In genomic region chr1:3310718-3311400, GRCh38 we compare ENCODE assay signal across 20 cellular contexts.
A peak's percentile ranks its signal among the peaks of the same experiment; 100 is the strongest.
DNase-seq lines count a peak whose midpoint lies in the region; ATAC-seq and TF ChIP-seq lines count a peak whose summit lies in the region.
"Had no signal": no experiment of that assay in that cellular context is flagged by ENCODE, and none has a peak within 500 bp of the region (broad histone marks: within the 10 kb centered on the region; RNA-seq: fewer than 3 reads in every experiment).

No MANE protein-coding gene starts in this region.

- peak overlapping the region; percentile 70 for H3K27ac ChIP-seq in cardiac muscle cell
- H3K27ac ChIP-seq in neuronal stem cell (replicated peaks; ENCODE audit: low read length), result no peak overlapping the region
- H3K27ac ChIP-seq in tibial nerve, result no peak overlapping the region

- no peak for TF ChIP-seq POLR2A in tibial nerve (IDR thresholded peaks at IDR 0.05)

- intact Hi-C loops in Right ventricle myocardium superior (cut with DNase I), result no loop called here

- H3K4me1 Mint-ChIP-seq in chondrocyte (ENCODE audit: low read depth), result peaks cover 74% of the 10 kb centered on the region

- peak overlapping the region; percentile 13 for H2AK5ac ChIP-seq in neuronal stem cell (ENCODE audit: low read depth, low read length)

- peak overlapping the region; percentile 36 for H2BK12ac ChIP-seq in neuronal stem cell (ENCODE audit: low read length)

- H3K4me3 Mint-ChIP-seq in chondrocyte (ENCODE audit: unreplicated experiment), result no peak overlapping the region

- peak overlapping the region; percentile 63 for H3K18ac ChIP-seq in neuronal stem cell (ENCODE audit: low read length)

- DNase-seq in cardiac muscle cell (ENCODE audit: low read depth in 1 of 2, low spot score in 1 of 2), result peak in 1 of 2 donors; percentile 59
- no peak for DNase-seq in Right ventricle myocardium superior
- no peak for DNase-seq in chondrocyte (ENCODE audit: low spot score)
- no peak for DNase-seq in neuronal stem cell (ENCODE audit: low spot score)
- DNase-seq in midbrain (lab: John Stamatoyannopoulos, UW), result no peak
- DNase-seq in SHP77 treated with DMSO at 0.1 percent for 48 hours (lab: John Stamatoyannopoulos, UW), result no peak
- no peak for DNase-seq in tibial nerve (ENCODE audit: low spot score in 2 of 2)
- DNase-seq in NCI-H524 (lab: John Stamatoyannopoulos, UW), result no peak
- DNase-seq: 8988T, COR-L47, DMS 273 treated with DMSO at 0.1 percent for 48 hours, DND-41, HCEC 1CT, KG1, NCI-H1694 treated with DMSO at 0.1 percent for 48 hours, NCI-H2107, NCI-H510A, NCI-H82, OCI-M1, SHP77 had no signal

- H4K8ac ChIP-seq in neuronal stem cell (ENCODE audit: low read depth, low read length), result no peak overlapping the region

- H3K9me3 Mint-ChIP-seq in chondrocyte (ENCODE audit: low read depth), result no peaks in the 10 kb centered on the region

- H3K4me3 ChIP-seq in cardiac muscle cell (no peak overlapping the region), neuronal stem cell (ENCODE audit: low read length in 2 of 2) (peak overlapping the region in 1 of 2 donors; percentile 73), tibial nerve (no peak overlapping the region)

- peak overlapping the region; percentile 55 for H3K27ac Mint-ChIP-seq in chondrocyte (ENCODE audit: unreplicated experiment)

- H3K9me3 ChIP-seq in cardiac muscle cell (ENCODE audit: low read depth) (no peaks in the 10 kb centered on the region), neuronal stem cell (replicated peaks in 1 of 2; ENCODE audit: control insufficient read depth in 2 of 2, insufficient read depth in 1 of 2, low read depth in 1 of 2, low read length in 2 of 2) (peaks cover 0 to 2% of the 10 kb centered on the region in 2 donors), tibial nerve (no peaks in the 10 kb centered on the region)

- peak overlapping the region; percentile 28 for H3K14ac ChIP-seq in neuronal stem cell (ENCODE audit: low read length)

- peak overlapping the region; percentile 85 for H4K91ac ChIP-seq in neuronal stem cell (ENCODE audit: low read depth, low read length, poor library complexity)

- no peak overlapping the region for H3K4ac ChIP-seq in neuronal stem cell (ENCODE audit: low read length)

- peak overlapping the region; percentile 89 for H3K23ac ChIP-seq in neuronal stem cell (ENCODE audit: low read depth, low read length, poor library complexity)

- H2AFZ ChIP-seq in neuronal stem cell (ENCODE audit: low read length), result no peak overlapping the region

- peaks cover 1% of the 10 kb centered on the region for H3K36me3 Mint-ChIP-seq in chondrocyte (ENCODE audit: low read depth)

- H2BK15ac ChIP-seq in neuronal stem cell (ENCODE audit: low read length), result no peak overlapping the region

- ATAC-seq in Right ventricle myocardium superior (ENCODE audit: poor library complexity), result no peak

- TF ChIP-seq CTCF in cardiac muscle cell (IDR thresholded peaks at IDR 0.05; ENCODE audit: low read depth, low read length), result no peak
- TF ChIP-seq CTCF in chondrocyte (IDR thresholded peaks at IDR 0.05), result no peak
- TF ChIP-seq CTCF in tibial nerve (IDR thresholded peaks at IDR 0.05), result no peak

- H3K4me1 ChIP-seq in cardiac muscle cell (ENCODE audit: low read depth), result peaks cover 45% of the 10 kb centered on the region
- peaks cover 0 to 35% of the 10 kb centered on the region in 2 donors for H3K4me1 ChIP-seq in neuronal stem cell (ENCODE audit: control insufficient read depth in 2 of 2, insufficient read depth in 1 of 2, low read depth in 1 of 2, low read length in 2 of 2)
- H3K4me1 ChIP-seq in tibial nerve, result peaks cover 0 to 65% (median 43%) of the 10 kb centered on the region in 4 donors

- H3K36me3 ChIP-seq in cardiac muscle cell, result no peaks in the 10 kb centered on the region
- no peaks in the 10 kb centered on the region for H3K36me3 ChIP-seq in neuronal stem cell (replicated peaks in 1 of 2; ENCODE audit: control insufficient read depth in 2 of 2, insufficient read depth in 2 of 2, low read length in 2 of 2)
- H3K36me3 ChIP-seq in tibial nerve, result no peaks in the 10 kb centered on the region

- no CpG with 5 or more reads among the region's 25 CpGs for WGBS in neuronal stem cell (ENCODE audit: extremely low coverage in 2 of 2, insufficient read length in 2 of 2, insufficient replicate concordance in 1 of 2), 2 donors
- 64 to 79% methylated on average over 25 of the region's 25 CpGs for WGBS in tibial nerve, 2 donors

- peak overlapping the region; percentile 85 for H3K9ac ChIP-seq in neuronal stem cell (ENCODE audit: low read depth, low read length, poor library complexity)

- peak overlapping the region; percentile 13 for H2BK5ac ChIP-seq in neuronal stem cell (ENCODE audit: low read length)

- no peaks in the 10 kb centered on the region for H3K27me3 ChIP-seq in cardiac muscle cell
- peaks cover 0 to 68% (median 13%) of the 10 kb centered on the region in 3 experiments for H3K27me3 ChIP-seq in neuronal stem cell (ENCODE audit: control insufficient read depth in 3 of 3, insufficient read depth in 3 of 3, low read depth in 1 of 3, low read length in 3 of 3)
- peaks cover 0 to 7% of the 10 kb centered on the region in 2 donors for H3K27me3 ChIP-seq in tibial nerve

- no peak for TF ChIP-seq EP300 in tibial nerve (IDR thresholded peaks at IDR 0.05)

- H2BK120ac ChIP-seq in neuronal stem cell (ENCODE audit: low read depth, low read length), result peak overlapping the region; percentile 24

- H3K79me1 ChIP-seq in neuronal stem cell (ENCODE audit: low read depth, low read length), result no peaks in the 10 kb centered on the region

- H3K4me2 ChIP-seq in neuronal stem cell (ENCODE audit: insufficient read depth, low read length, poor library complexity, severe bottlenecking), result no peak overlapping the region

- no peaks in the 10 kb centered on the region for H3K27me3 Mint-ChIP-seq in chondrocyte (ENCODE audit: low read depth)
